In genomic region chr2:7592618-7593140, GRCh38 we compare ENCODE assay signal across 21 cellular contexts.
"Had no signal": no experiment of that assay in that cellular context is flagged by ENCODE, and none has a peak within 500 bp of the region (broad histone marks: within the 10 kb centered on the region; RNA-seq: fewer than 3 reads in every experiment).

No MANE protein-coding gene starts in this region.

- H3K27me3 Mint-ChIP-seq: activated CD4-positive, alpha-beta memory T cell treated with anti-CD3 and anti-CD28 coated beads, Interleukin-2, amount 10 ng/mL, durations not matched to agents 7 days and 5 days; activated naive CD8-positive, alpha-beta T cell treated with anti-CD3 and anti-CD28 coated beads for 36 hours; effector memory CD8-positive, alpha-beta T cell had no signal

- H3K4me3 ChIP-seq: body of pancreas, esophagus squamous epithelium, heart right ventricle, left lung, prostate gland, skin epidermis, thyroid gland had no signal

- H3K9me3 ChIP-seq: body of pancreas, esophagus squamous epithelium, heart right ventricle, left lung, prostate gland, SK-N-SH, thyroid gland had no signal

- H3K4me2 ChIP-seq: SK-N-SH had no signal

- H3K9ac ChIP-seq: SK-N-SH had no signal

- ATAC-seq: activated CD4-positive, CD25-positive, alpha-beta regulatory T cell treated with anti-CD3 and anti-CD28 coated beads, Interleukin-2, amount 50 U/mL, for 24 hours; body of pancreas; effector memory CD8-positive, alpha-beta T cell; heart right ventricle; left lung; right cardiac atrium had no signal

- H3K27ac Mint-ChIP-seq: activated CD4-positive, alpha-beta memory T cell treated with anti-CD3 and anti-CD28 coated beads, Interleukin-2, amount 10 ng/mL, durations not matched to agents 7 days and 5 days; activated naive CD8-positive, alpha-beta T cell treated with anti-CD3 and anti-CD28 coated beads for 36 hours had no signal

- H3K27ac ChIP-seq: body of pancreas, esophagus squamous epithelium, heart right ventricle, left lung, prostate gland, thyroid gland had no signal

- H3K4me3 Mint-ChIP-seq: activated CD4-positive, alpha-beta memory T cell treated with anti-CD3 and anti-CD28 coated beads, Interleukin-2, amount 10 ng/mL, durations not matched to agents 7 days and 5 days; activated naive CD8-positive, alpha-beta T cell treated with anti-CD3 and anti-CD28 coated beads for 36 hours; effector memory CD8-positive, alpha-beta T cell; neural crest cell had no signal

- H3K4me1 ChIP-seq: body of pancreas, esophagus squamous epithelium, heart right ventricle, left lung, prostate gland, thyroid gland had no signal

- H3K36me3 ChIP-seq: esophagus squamous epithelium, heart right ventricle, left lung, prostate gland, thyroid gland had no signal

- H3K27me3 ChIP-seq: body of pancreas, esophagus squamous epithelium, left lung, thyroid gland had no signal

- DNase-seq: activated CD4-positive, alpha-beta memory T cell treated with anti-CD3 and anti-CD28 coated beads, Interleukin-2, amount 10 ng/mL, durations not matched to agents 7 days and 5 days; activated CD8-positive, alpha-beta memory T cell treated with anti-CD3 and anti-CD28 coated beads, Interleukin-2, amount 50 U/mL, for 48 hours; activated gamma-delta T cell treated with Interleukin-2 at 50 U/mL for 16 hours; activated naive CD8-positive, alpha-beta T cell treated with anti-CD3 and anti-CD28 coated beads for 36 hours; body of pancreas; dermis blood vessel endothelial cell; effector memory CD8-positive, alpha-beta T cell; esophagus squamous epithelium; heart right ventricle; left lung; mammary epithelial cell; midbrain; right cardiac atrium; SK-N-SH; stimulated activated CD4-positive, alpha-beta T cell treated with anti-CD3 and anti-CD28 coated beads, Interleukin-4, amount 100 ng/mL, for 1 hour; T1000; thyroid gland had no signal

- H3K9me3 Mint-ChIP-seq: activated CD4-positive, alpha-beta memory T cell treated with anti-CD3 and anti-CD28 coated beads, Interleukin-2, amount 10 ng/mL, durations not matched to agents 7 days and 5 days; effector memory CD8-positive, alpha-beta T cell had no signal
